8 cellular contexts compared by ENCODE assay signal in the genomic region with DNA sequence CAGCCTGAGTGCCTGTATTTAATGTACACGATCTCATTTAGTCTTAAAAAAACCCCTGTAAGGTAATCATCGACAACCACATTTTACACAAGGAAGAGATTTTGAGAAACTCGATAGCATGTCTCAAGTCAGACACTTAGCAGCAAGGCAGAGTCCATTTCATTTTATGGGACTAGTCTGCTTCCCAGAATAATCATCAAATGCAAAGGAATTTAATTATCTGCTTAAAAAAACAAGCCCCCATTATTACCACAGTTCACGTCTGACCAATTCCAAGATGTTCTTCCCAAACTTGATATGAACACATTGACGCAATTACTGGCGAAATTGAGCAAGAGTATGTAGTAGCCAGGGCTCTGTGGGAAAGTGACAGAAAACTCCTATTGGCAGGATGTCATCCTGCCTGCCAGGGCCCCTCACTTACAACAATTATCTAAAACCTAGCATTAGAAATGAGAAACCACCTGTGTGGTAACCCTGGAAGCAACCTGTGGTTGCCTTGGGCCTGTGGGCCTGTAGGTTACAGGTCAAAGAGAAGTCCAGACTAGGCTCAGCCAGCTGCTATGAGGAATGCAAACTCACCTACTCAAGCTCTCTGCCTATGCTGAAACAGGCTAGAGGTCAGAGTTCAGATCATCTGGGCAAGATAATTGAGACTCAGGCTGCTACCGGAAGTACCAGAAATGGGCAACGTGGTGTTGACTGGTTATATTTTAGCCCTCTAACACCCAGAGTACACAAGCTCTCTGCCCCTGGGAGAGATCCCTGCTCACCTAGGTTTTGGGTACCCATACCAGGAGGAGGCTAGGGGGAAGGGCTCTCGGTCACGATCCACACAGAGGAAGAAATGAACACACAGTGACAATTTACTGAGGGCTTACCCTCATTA. TPM values are rescaled to one million over a fixed set of nuclear protein-coding genes. Genes with fewer than 3 reads are reported as not detected.
DNase-seq lines count a peak whose midpoint lies in the region; ATAC-seq and TF ChIP-seq lines count a peak whose summit lies in the region.

No MANE protein-coding gene starts in this region.

- peak overlapping the region; percentile 94 for H3K27ac Mint-ChIP-seq in activated T-cell treated with anti-CD3 and anti-CD28 coated beads, Interleukin-2, amount 50 U/mL, for 24 hours
- H3K27ac Mint-ChIP-seq in type B pancreatic cell: peak overlapping the region; percentile 97

- no peak for TF ChIP-seq CTCF in choroid plexus epithelial cell (conservative IDR thresholded peaks at IDR 0.05; ENCODE audit: low read depth, low read length)
- TF ChIP-seq CTCF in type B pancreatic cell (conservative IDR thresholded peaks at IDR 0.05): no peak

- ATAC-seq in HG02885 (IDR thresholded peaks at IDR 0.05; ENCODE audit: poor library complexity, unreplicated experiment): peak; percentile 24

- H3K4me3 ChIP-seq in choroid plexus epithelial cell (ENCODE audit: low read depth, low read length): peak overlapping the region; percentile 92

- H3K9me3 Mint-ChIP-seq in activated T-cell treated with anti-CD3 and anti-CD28 coated beads, Interleukin-2, amount 50 U/mL, for 24 hours: no peaks in the 10 kb centered on the region
- no peaks in the 10 kb centered on the region for H3K9me3 Mint-ChIP-seq in type B pancreatic cell

- DNase-seq in activated T-cell treated with anti-CD3 and anti-CD28 coated beads, Interleukin-2, amount 50 U/mL, for 24 hours: peak; percentile 49
- no peak for DNase-seq in activated T-cell treated with anti-CD3 and anti-CD28 coated beads, Interleukin-2, amount 50 U/mL, for 1 hour
- DNase-seq in RPMI8226 (peak; percentile 81), choroid plexus epithelial cell (ENCODE audit: low read depth) (peak; percentile 88), lung microvascular endothelial cell (ENCODE audit: low read depth in 2 of 2) (peak; percentile 37 to 68), type B pancreatic cell (ENCODE audit: extremely low spot score, unreplicated experiment) (no peak), pons (ENCODE audit: low spot score) (no peak)

- peak overlapping the region; percentile 91 for H3K4me3 Mint-ChIP-seq in activated T-cell treated with anti-CD3 and anti-CD28 coated beads, Interleukin-2, amount 50 U/mL, for 24 hours
- H3K4me3 Mint-ChIP-seq in type B pancreatic cell: peak overlapping the region; percentile 95

- H3K36me3 Mint-ChIP-seq in activated T-cell treated with anti-CD3 and anti-CD28 coated beads, Interleukin-2, amount 50 U/mL, for 24 hours (ENCODE audit: low read depth): peaks cover 24% of the 10 kb centered on the region
- no peaks in the 10 kb centered on the region for H3K36me3 Mint-ChIP-seq in type B pancreatic cell

- H3K4me1 Mint-ChIP-seq in activated T-cell treated with anti-CD3 and anti-CD28 coated beads, Interleukin-2, amount 50 U/mL, for 24 hours (ENCODE audit: low read depth): peaks cover 69% of the 10 kb centered on the region
- peaks cover 50% of the 10 kb centered on the region for H3K4me1 Mint-ChIP-seq in type B pancreatic cell (ENCODE audit: unreplicated experiment)

- H3K27me3 Mint-ChIP-seq in activated T-cell treated with anti-CD3 and anti-CD28 coated beads, Interleukin-2, amount 50 U/mL, for 24 hours: no peaks in the 10 kb centered on the region
- H3K27me3 Mint-ChIP-seq in type B pancreatic cell: no peaks in the 10 kb centered on the region

RNA-seq across cellular contexts. Expression of gene B4GALT1, which starts 1.6 kb away (rescaled TPM):
- 12.4 and 13.1 TPM in 2 replicates for total RNA-seq in lung microvascular endothelial cell
- 91.9 and 150 TPM in 2 replicates for total RNA-seq in type B pancreatic cell (ENCODE audit: low replicate concordance)

Comparison
In these comparisons a context has a peak if more than half of its experiments do, and no peak if none do; other contexts are left out.
1. DNase-seq: peak in activated T-cell treated with anti-CD3 and anti-CD28 coated beads, Interleukin-2, amount 50 U/mL, for 24 hours (single experiment), RPMI8226 (single experiment), choroid plexus epithelial cell (single experiment) and lung microvascular endothelial cell (2 of 2); none in activated T-cell treated with anti-CD3 and anti-CD28 coated beads, Interleukin-2, amount 50 U/mL, for 1 hour (single experiment), type B pancreatic cell (single experiment) and pons (single experiment).